In the genomic region with DNA sequence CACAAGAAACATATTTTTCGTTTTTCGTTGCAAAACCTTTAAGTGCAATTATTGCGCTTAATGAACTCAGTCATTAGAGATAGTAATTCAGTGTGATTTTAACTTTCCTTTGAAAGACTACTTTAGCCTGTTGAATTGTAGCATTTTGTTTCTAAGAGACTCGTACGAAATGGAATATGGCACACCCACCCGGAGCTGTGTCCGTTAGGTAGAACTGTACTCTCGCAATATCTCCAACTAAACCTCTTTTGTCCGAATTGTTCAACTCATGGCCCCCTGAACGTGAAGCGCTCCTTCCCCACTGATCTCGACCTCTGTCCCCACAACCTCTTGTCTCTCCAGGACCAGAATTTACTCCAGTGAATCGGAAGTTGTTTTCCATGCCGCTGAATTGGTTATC, we compare ENCODE assay signal across 8 cellular contexts. TPM values are rescaled to one million over a fixed set of nuclear protein-coding genes. Genes with fewer than 3 reads are reported as not detected.
A peak's percentile ranks its signal among the peaks of the same experiment; 100 is the strongest.
DNase-seq lines count a peak whose midpoint lies in the region; ATAC-seq and TF ChIP-seq lines count a peak whose summit lies in the region.

No MANE protein-coding gene starts in this region.

- H3K4me1 ChIP-seq in PC-3 (ENCODE audit: insufficient read depth, low read length) (peaks cover 42% of the 10 kb centered on the region), body of pancreas (peaks cover 26% of the 10 kb centered on the region), skeletal muscle tissue (ENCODE audit: control insufficient read depth in 3 of 3, insufficient read depth in 3 of 3, low read length in 3 of 3) (peaks cover 29 to 38% (median 37%) of the 10 kb centered on the region in 3 donors)

- H3K9me2 ChIP-seq in PC-3 (replicated peaks; ENCODE audit: low read length), result no peaks in the 10 kb centered on the region

- in situ Hi-C loops in GM13977 (cut with MboI; ENCODE audit: low pct_unique_long_range_greater_than_20kb, low sequenced_read_pairs, unreplicated experiment), result no loop called here

- peak; percentile 24 for DNase-seq in AG08395 (ENCODE audit: low spot score)
- peak; percentile 33 for DNase-seq in GM13977 (ENCODE audit: low spot score)
- DNase-seq in PC-3, result peak; percentile 65
- DNase-seq in body of pancreas, result peak in 2 of 4 donors; percentile 15
- DNase-seq in iPS-NIHi11 (ENCODE audit: low spot score), result peak; percentile 10
- DNase-seq in GM19240 (ENCODE audit: insufficient read length, low spot score), result no peak

- no peaks in the 10 kb centered on the region for H3K9me3 ChIP-seq in PC-3 (ENCODE audit: low read length)
- H3K9me3 ChIP-seq in body of pancreas, result no peaks in the 10 kb centered on the region
- H3K9me3 ChIP-seq in skeletal muscle tissue (ENCODE audit: control insufficient read depth in 3 of 3, low read length in 3 of 3), result no peaks in the 10 kb centered on the region

- H3K36me3 ChIP-seq in PC-3 (ENCODE audit: low read depth, low read length) (peaks cover 6% of the 10 kb centered on the region; the same call in 1 of the 2 replicates), body of pancreas (replicated peaks in 1 of 2; ENCODE audit: insufficient read depth in 1 of 2, low read depth in 2 of 2) (no peaks in the 10 kb centered on the region), skeletal muscle tissue (ENCODE audit: control insufficient read depth in 3 of 3, insufficient read depth in 3 of 3, low read length in 3 of 3) (no peaks in the 10 kb centered on the region)

- H3K27me3 ChIP-seq in PC-3 (ENCODE audit: low read length) (no peaks in the 10 kb centered on the region), body of pancreas (no peaks in the 10 kb centered on the region), skeletal muscle tissue (ENCODE audit: control insufficient read depth in 3 of 3, insufficient read depth in 3 of 3, low read length in 3 of 3) (no peaks in the 10 kb centered on the region)

- H3K4me2 ChIP-seq in PC-3 (ENCODE audit: low read length), result peak overlapping the region; percentile 85

- peak overlapping the region; percentile 95 for H2AFZ ChIP-seq in PC-3 (ENCODE audit: low read length)

- POLR2A ChIA-PET in PC-3 (lab: Charles Lee; ENCODE audit: unreplicated experiment), result interaction anchor here (0.6 to 1.4 kb wide), 7 partner anchors 9 to 156 kb away, joined by 3 to 23 read pairs (median 6); partner anchors contain the start of genes DHRS7 and PPM1A

- intact Hi-C loops in PC-3 (cut with micrococcal nuclease) (loop anchor here (1.0 kb wide), 3 partner anchors 59 to 127 kb away; partner anchors contain the start of gene DHRS7), body of pancreas (cut with DNase I) (no loop called here)

- peak; percentile 5 for ATAC-seq in PC-3
- no peak for ATAC-seq in body of pancreas
- no peak for ATAC-seq in HG03460 (IDR thresholded peaks at IDR 0.05; ENCODE audit: unreplicated experiment)

- H4K20me1 ChIP-seq in PC-3 (ENCODE audit: low read length), result peaks cover 17% of the 10 kb centered on the region

- H3K79me2 ChIP-seq in PC-3 (ENCODE audit: low read length), result peaks cover 54% of the 10 kb centered on the region

- TF ChIP-seq POLR2A in body of pancreas (IDR thresholded peaks at IDR 0.05), result no peak

- BruUV-seq in PC-3 (replicated peaks; lab: Mats Ljungman, UMichigan), result TSS peak; percentile 42

- CTCF ChIA-PET in PC-3 (lab: Charles Lee), result interaction anchor here (0.5 to 1.0 kb wide), 4 partner anchors 13 to 515 kb away, joined by 3 to 6 read pairs (median 4); no protein-coding TSS in a partner anchor

- H3K4me3 ChIP-seq in PC-3 (ENCODE audit: low read length), result peak overlapping the region; percentile 76
- peak overlapping the region; percentile 38 to 59 for H3K4me3 ChIP-seq in body of pancreas
- H3K4me3 ChIP-seq in skeletal muscle tissue (ENCODE audit: low read length in 3 of 3), result peak overlapping the region; percentile 86 to 93 (median 93)

- H3K9ac ChIP-seq in PC-3 (ENCODE audit: low read length) (peak overlapping the region; percentile 86), skeletal muscle tissue (ENCODE audit: low read depth in 1 of 3, low read length in 3 of 3) (peak overlapping the region; percentile 90 to 96 (median 94))

- H3F3A ChIP-seq in PC-3 (ENCODE audit: low read length, unreplicated experiment), result no peaks in the 10 kb centered on the region

- H3K27ac ChIP-seq in PC-3 (ENCODE audit: low read length) (peak overlapping the region; percentile 85), body of pancreas (peak overlapping the region; percentile 93 to 98 (median 94)), skeletal muscle tissue (ENCODE audit: low read depth, low read length) (peak overlapping the region; percentile 99)

- TF ChIP-seq CTCF in GM13977 (IDR thresholded peaks at IDR 0.05; ENCODE audit: extremely low read depth, insufficient read depth, missing control alignments) (no peak), PC-3 (conservative IDR thresholded peaks at IDR 0.05; ENCODE audit: low read depth, low read length) (no peak), body of pancreas (IDR thresholded peaks at IDR 0.05) (no peak)

- WGBS in body of pancreas, 2 donors, result 0 to 1% methylated on average over 14 of the region's 14 CpGs

RNA-seq across cellular contexts. Expression of gene PCNX4, which starts 0.8 kb away (rescaled TPM):
- total RNA-seq in PC-3 (2014; rRNA removed), result 117 and 151 TPM in 2 replicates
- total RNA-seq in body of pancreas, result 10 to 100 TPM; 37.6 to 71.2 TPM
- 29.2 TPM for total RNA-seq in skeletal muscle tissue
